In the genomic region with DNA sequence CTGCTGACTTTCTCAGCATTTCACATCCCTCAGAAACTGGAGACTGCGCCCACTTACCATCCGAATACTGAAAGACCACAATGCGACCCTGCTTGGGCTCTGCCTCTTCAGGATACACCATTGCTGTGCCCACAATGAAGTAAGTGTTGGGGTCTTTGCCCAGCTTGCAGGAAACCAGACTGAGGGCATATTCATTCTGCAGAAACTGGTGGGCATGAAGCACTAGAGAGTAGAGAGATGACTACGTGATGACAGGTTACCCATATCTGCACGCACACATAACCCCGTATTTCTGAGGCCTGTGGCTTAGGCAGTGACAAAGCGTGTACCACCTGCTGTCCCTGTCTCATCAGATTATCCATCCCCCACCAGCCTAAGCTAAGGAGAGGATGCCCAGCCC, we compare ENCODE assay signal across 22 cellular contexts.
"Had no signal": no experiment of that assay in that cellular context is flagged by ENCODE, and none has a peak within 500 bp of the region (broad histone marks: within the 10 kb centered on the region; RNA-seq: fewer than 3 reads in every experiment).

No MANE protein-coding gene starts in this region.

- DNase-seq: cortex of kidney; dorsolateral prefrontal cortex; effector CD8-positive, alpha-beta T cell; heart left ventricle; hippocampal formation; left colon; left ventricle myocardium superior; mesenchymal stem cell; midbrain; naive B cell; psoas muscle; retina; spleen; stimulated activated CD4-positive, alpha-beta T cell treated with anti-CD3 and anti-CD28 coated beads, Interleukin-15, amount 100 ng/mL, for 24 hours; stimulated activated CD4-positive, alpha-beta T cell treated with anti-CD3 and anti-CD28 coated beads, Interleukin-2, amount 100 ng/mL, for 24 hours; thyroid gland had no signal

- H3K4me3 ChIP-seq: dorsolateral prefrontal cortex, heart left ventricle, lung, psoas muscle, spleen, suprapubic skin, thyroid gland had no signal

- H3K27ac Mint-ChIP-seq: stimulated activated memory B cell treated with anti-CD40 and anti-IgM and Interleukin-4, amounts not matched to agents 10 μg/mL and 1 μg/mL and 100 μg/mL, for 72 hours; type B pancreatic cell had no signal

- H3K9me3 Mint-ChIP-seq: naive B cell; stimulated activated memory B cell treated with anti-CD40 and anti-IgM and Interleukin-4, amounts not matched to agents 10 μg/mL and 1 μg/mL and 100 μg/mL, for 72 hours; type B pancreatic cell had no signal

- H3K9me3 ChIP-seq: heart left ventricle, neutrophil, psoas muscle, spleen, suprapubic skin, thyroid gland had no signal

- H3K4me3 Mint-ChIP-seq: naive B cell; stimulated activated memory B cell treated with anti-CD40 and anti-IgM and Interleukin-4, amounts not matched to agents 10 μg/mL and 1 μg/mL and 100 μg/mL, for 72 hours; type B pancreatic cell had no signal

- H3K27me3 ChIP-seq: dorsolateral prefrontal cortex, heart left ventricle, neutrophil, spleen, suprapubic skin, thyroid gland had no signal

- ATAC-seq: heart left ventricle; left colon; left ventricle myocardium superior; psoas muscle; sciatic nerve; stimulated activated memory B cell treated with anti-CD40 and anti-IgM and Interleukin-4, amounts not matched to agents 10 μg/mL and 1 μg/mL and 100 μg/mL, for 72 hours had no signal

- H3K27me3 Mint-ChIP-seq: naive B cell; stimulated activated memory B cell treated with anti-CD40 and anti-IgM and Interleukin-4, amounts not matched to agents 10 μg/mL and 1 μg/mL and 100 μg/mL, for 72 hours; type B pancreatic cell had no signal

- H3K4me1 ChIP-seq: heart left ventricle, psoas muscle, spleen, suprapubic skin, thyroid gland had no signal

- H3K4me1 Mint-ChIP-seq: naive B cell; stimulated activated memory B cell treated with anti-CD40 and anti-IgM and Interleukin-4, amounts not matched to agents 10 μg/mL and 1 μg/mL and 100 μg/mL, for 72 hours had no signal

- H3K27ac ChIP-seq: dorsolateral prefrontal cortex, heart left ventricle, neutrophil, psoas muscle, spleen, suprapubic skin, thyroid gland had no signal
